In genomic region chr14:22657861-22658260, GRCh38 we compare ENCODE assay signal across 1 cellular context.
TF ChIP-seq lines count a peak whose summit lies in the region.

No MANE protein-coding gene starts in this region.

TF ChIP-seq in HCT116, 20 proteins besides CTCF, POLR2A, EP300 and RAD21 (continued from another document):
- TF ChIP-seq TCF7L2 (IDR thresholded peaks at IDR 0.05; ENCODE audit: borderline replicate concordance, extremely low read depth, insufficient read depth, insufficient read length) (no peak), SRF (IDR thresholded peaks at IDR 0.05; ENCODE audit: low read depth) (no peak), EZH2phosphoT487 (IDR thresholded peaks at IDR 0.05; ENCODE audit: borderline replicate concordance) (no peak), ZNF274 (IDR thresholded peaks at IDR 0.05; ENCODE audit: low read depth, low read length) (no peak), YY1 (IDR thresholded peaks at IDR 0.05; ENCODE audit: extremely low read depth, insufficient replicate concordance, low read depth, low read length) (no peak), SP1 (IDR thresholded peaks at IDR 0.05; ENCODE audit: low read depth) (no peak), SIN3A (IDR thresholded peaks at IDR 0.05; ENCODE audit: low read depth) (no peak), POLR2AphosphoS5 (IDR thresholded peaks at IDR 0.05; ENCODE audit: low read depth, low read length) (no peak), CBX3 (IDR thresholded peaks at IDR 0.05; ENCODE audit: low read depth) (no peak), ELF1 (IDR thresholded peaks at IDR 0.05; ENCODE audit: borderline replicate concordance, low read depth) (no peak), EZH2 (IDR thresholded peaks at IDR 0.05) (no peak), JUND (IDR thresholded peaks at IDR 0.05) (no peak)
- TF ChIP-seq, protein P1, sequence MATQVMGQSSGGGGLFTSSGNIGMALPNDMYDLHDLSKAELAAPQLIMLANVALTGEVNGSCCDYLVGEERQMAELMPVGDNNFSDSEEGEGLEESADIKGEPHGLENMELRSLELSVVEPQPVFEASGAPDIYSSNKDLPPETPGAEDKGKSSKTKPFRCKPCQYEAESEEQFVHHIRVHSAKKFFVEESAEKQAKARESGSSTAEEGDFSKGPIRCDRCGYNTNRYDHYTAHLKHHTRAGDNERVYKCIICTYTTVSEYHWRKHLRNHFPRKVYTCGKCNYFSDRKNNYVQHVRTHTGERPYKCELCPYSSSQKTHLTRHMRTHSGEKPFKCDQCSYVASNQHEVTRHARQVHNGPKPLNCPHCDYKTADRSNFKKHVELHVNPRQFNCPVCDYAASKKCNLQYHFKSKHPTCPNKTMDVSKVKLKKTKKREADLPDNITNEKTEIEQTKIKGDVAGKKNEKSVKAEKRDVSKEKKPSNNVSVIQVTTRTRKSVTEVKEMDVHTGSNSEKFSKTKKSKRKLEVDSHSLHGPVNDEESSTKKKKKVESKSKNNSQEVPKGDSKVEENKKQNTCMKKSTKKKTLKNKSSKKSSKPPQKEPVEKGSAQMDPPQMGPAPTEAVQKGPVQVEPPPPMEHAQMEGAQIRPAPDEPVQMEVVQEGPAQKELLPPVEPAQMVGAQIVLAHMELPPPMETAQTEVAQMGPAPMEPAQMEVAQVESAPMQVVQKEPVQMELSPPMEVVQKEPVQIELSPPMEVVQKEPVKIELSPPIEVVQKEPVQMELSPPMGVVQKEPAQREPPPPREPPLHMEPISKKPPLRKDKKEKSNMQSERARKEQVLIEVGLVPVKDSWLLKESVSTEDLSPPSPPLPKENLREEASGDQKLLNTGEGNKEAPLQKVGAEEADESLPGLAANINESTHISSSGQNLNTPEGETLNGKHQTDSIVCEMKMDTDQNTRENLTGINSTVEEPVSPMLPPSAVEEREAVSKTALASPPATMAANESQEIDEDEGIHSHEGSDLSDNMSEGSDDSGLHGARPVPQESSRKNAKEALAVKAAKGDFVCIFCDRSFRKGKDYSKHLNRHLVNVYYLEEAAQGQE (IDR thresholded peaks at IDR 0.05; ENCODE audit: low read depth) = no peak
- TF ChIP-seq, protein P2, sequence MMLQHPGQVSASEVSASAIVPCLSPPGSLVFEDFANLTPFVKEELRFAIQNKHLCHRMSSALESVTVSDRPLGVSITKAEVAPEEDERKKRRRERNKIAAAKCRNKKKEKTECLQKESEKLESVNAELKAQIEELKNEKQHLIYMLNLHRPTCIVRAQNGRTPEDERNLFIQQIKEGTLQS (IDR thresholded peaks at IDR 0.05) = no peak
